Comparison of ENCODE assay signal across 16 cellular contexts in genomic region chr6:8182209-8182845, GRCh38.
DNase-seq lines count a peak whose midpoint lies in the region; ATAC-seq and TF ChIP-seq lines count a peak whose summit lies in the region.
"Had no signal": no experiment of that assay in that cellular context is flagged by ENCODE, and none has a peak within 500 bp of the region (broad histone marks: within the 10 kb centered on the region; RNA-seq: fewer than 3 reads in every experiment).

No MANE protein-coding gene starts in this region.

- H3K36me3 ChIP-seq in BLaER1 treated with 17β-estradiol and CSF1 and Interleukin-3, amounts not matched to agents 10 nM and 100 nM = no peaks in the 10 kb centered on the region
- no peaks in the 10 kb centered on the region for H3K36me3 ChIP-seq in upper lobe of left lung
- H3K36me3 ChIP-seq: lower lobe of right lung had no signal

- no peak for TF ChIP-seq POLR2A in upper lobe of left lung (IDR thresholded peaks at IDR 0.05)

- TF ChIP-seq EP300 in upper lobe of left lung (IDR thresholded peaks at IDR 0.05) = no peak

- H4K20me1 ChIP-seq in BLaER1 treated with 17β-estradiol and CSF1 and Interleukin-3, amounts not matched to agents 10 nM and 100 nM = no peaks in the 10 kb centered on the region

- H3K4me3 Mint-ChIP-seq in nephron progenitor cell = peak overlapping the region; percentile 39
- H3K4me3 Mint-ChIP-seq: activated T-cell treated with anti-CD3 and anti-CD28 coated beads, Interleukin-2, amount 50 U/mL, for 4 hours; CD4-positive, alpha-beta T cell had no signal

- no peaks in the 10 kb centered on the region for H3K9me3 ChIP-seq in BLaER1 treated with 17β-estradiol and CSF1 and Interleukin-3, amounts not matched to agents 10 nM and 100 nM (replicated peaks in 1 of 11)
- H3K9me3 ChIP-seq in upper lobe of left lung = no peaks in the 10 kb centered on the region
- H3K9me3 ChIP-seq: lower lobe of right lung had no signal

- H3K36me3 Mint-ChIP-seq in nephron progenitor cell (ENCODE audit: low read depth) = no peaks in the 10 kb centered on the region

- H3K4me1 ChIP-seq in BLaER1 treated with 17β-estradiol and CSF1 and Interleukin-3, amounts not matched to agents 10 nM and 100 nM = peaks cover 10 to 33% (median 15%) of the 10 kb centered on the region in 10 experiments; a peak in 19 of 20 replicates
- H3K4me1 ChIP-seq in upper lobe of left lung = no peaks in the 10 kb centered on the region
- H3K4me1 ChIP-seq: lower lobe of right lung had no signal

- peaks cover 71% of the 10 kb centered on the region for H3K4me1 Mint-ChIP-seq in nephron progenitor cell

- H3K27me3 Mint-ChIP-seq in nephron progenitor cell (ENCODE audit: low read depth, poor library complexity) = no peaks in the 10 kb centered on the region

- DNase-seq in KG1 (lab: John Stamatoyannopoulos, UW) (peak; percentile 58), choroid plexus epithelial cell (ENCODE audit: low read depth) (peak; percentile 24), nephron progenitor cell (no peak), NCI-H2029 (lab: John Stamatoyannopoulos, UW) (no peak), NCI-H2081 (lab: John Stamatoyannopoulos, UW) (no peak), upper lobe of left lung (no peak), NK-92 (lab: John Stamatoyannopoulos, UW; ENCODE audit: unreplicated experiment) (no peak)
- DNase-seq: activated T-cell treated with anti-CD3 and anti-CD28 coated beads, Interleukin-2, amount 50 U/mL, for 4 hours; CD4-positive, alpha-beta T cell; lower lobe of right lung; NCI-H1105; posterior cingulate gyrus; stimulated activated CD4-positive, alpha-beta T cell treated with anti-CD3 and anti-CD28 coated beads, Interleukin-4, amount 100 ng/mL, for 1 hour; stimulated activated naive CD4-positive, alpha-beta T cell had no signal

- no peak for ATAC-seq in upper lobe of left lung (ENCODE audit: low FRiP score in 2 of 2)
- ATAC-seq: activated T-cell treated with anti-CD3 and anti-CD28 coated beads, Interleukin-2, amount 50 U/mL, for 4 hours had no signal

- H3K9ac ChIP-seq in BLaER1 treated with 17β-estradiol and CSF1 and Interleukin-3, amounts not matched to agents 10 nM and 100 nM = no peak overlapping the region

- H3K9me3 Mint-ChIP-seq in nephron progenitor cell = no peaks in the 10 kb centered on the region
- H3K9me3 Mint-ChIP-seq: activated T-cell treated with anti-CD3 and anti-CD28 coated beads, Interleukin-2, amount 50 U/mL, for 4 hours; CD4-positive, alpha-beta T cell had no signal

- H3K4me2 ChIP-seq in BLaER1 treated with 17β-estradiol and CSF1 and Interleukin-3, amounts not matched to agents 10 nM and 100 nM = peak overlapping the region; percentile 18 to 51 (median 29); a peak in 17 of 22 replicates

- peak overlapping the region; percentile 99 for H3K27ac Mint-ChIP-seq in nephron progenitor cell
- H3K27ac Mint-ChIP-seq: CD4-positive, alpha-beta T cell had no signal

- H3K27me3 ChIP-seq in BLaER1 treated with 17β-estradiol and CSF1 and Interleukin-3, amounts not matched to agents 10 nM and 100 nM = no peaks in the 10 kb centered on the region
- peaks cover 0 to 3% (median 0%) of the 10 kb centered on the region in 4 donors for H3K27me3 ChIP-seq in upper lobe of left lung

- H3K27ac ChIP-seq in BLaER1 treated with 17β-estradiol and CSF1 and Interleukin-3, amounts not matched to agents 10 nM and 100 nM = peak overlapping the region in 5 of 11 experiments; percentile 17 to 51 (median 47); a peak in 8 of 22 replicates
- H3K27ac ChIP-seq in upper lobe of left lung = peak overlapping the region in 1 of 4 donors; percentile 18
- H3K27ac ChIP-seq: lower lobe of right lung, SK-N-MC had no signal

- WGBS in upper lobe of left lung, 2 donors = 35 to 37% methylated on average over 7 of the region's 7 CpGs

- H3K4me3 ChIP-seq in BLaER1 treated with 17β-estradiol and CSF1 and Interleukin-3, amounts not matched to agents 10 nM and 100 nM = no peak overlapping the region
- H3K4me3 ChIP-seq in choroid plexus epithelial cell (ENCODE audit: low read depth, low read length) (no peak overlapping the region), upper lobe of left lung (no peak overlapping the region)
- H3K4me3 ChIP-seq: lower lobe of right lung, SK-N-MC had no signal

- TF ChIP-seq CTCF in choroid plexus epithelial cell (conservative IDR thresholded peaks at IDR 0.05; ENCODE audit: low read depth, low read length) (no peak), nephron progenitor cell (IDR thresholded peaks at IDR 0.05) (no peak), upper lobe of left lung (IDR thresholded peaks at IDR 0.05) (no peak)

Comparison
In these comparisons a context has a peak if more than half of its experiments do, and no peak if none do; other contexts are left out.
1. DNase-seq: peak in KG1 (single experiment) and choroid plexus epithelial cell (single experiment); none in nephron progenitor cell (single experiment), NCI-H2029 (single experiment), NCI-H2081 (0 of 2), upper lobe of left lung (0 of 2) and NK-92 (single experiment).